Comparison of ENCODE assay signal across 1 cellular context in the genomic region with DNA sequence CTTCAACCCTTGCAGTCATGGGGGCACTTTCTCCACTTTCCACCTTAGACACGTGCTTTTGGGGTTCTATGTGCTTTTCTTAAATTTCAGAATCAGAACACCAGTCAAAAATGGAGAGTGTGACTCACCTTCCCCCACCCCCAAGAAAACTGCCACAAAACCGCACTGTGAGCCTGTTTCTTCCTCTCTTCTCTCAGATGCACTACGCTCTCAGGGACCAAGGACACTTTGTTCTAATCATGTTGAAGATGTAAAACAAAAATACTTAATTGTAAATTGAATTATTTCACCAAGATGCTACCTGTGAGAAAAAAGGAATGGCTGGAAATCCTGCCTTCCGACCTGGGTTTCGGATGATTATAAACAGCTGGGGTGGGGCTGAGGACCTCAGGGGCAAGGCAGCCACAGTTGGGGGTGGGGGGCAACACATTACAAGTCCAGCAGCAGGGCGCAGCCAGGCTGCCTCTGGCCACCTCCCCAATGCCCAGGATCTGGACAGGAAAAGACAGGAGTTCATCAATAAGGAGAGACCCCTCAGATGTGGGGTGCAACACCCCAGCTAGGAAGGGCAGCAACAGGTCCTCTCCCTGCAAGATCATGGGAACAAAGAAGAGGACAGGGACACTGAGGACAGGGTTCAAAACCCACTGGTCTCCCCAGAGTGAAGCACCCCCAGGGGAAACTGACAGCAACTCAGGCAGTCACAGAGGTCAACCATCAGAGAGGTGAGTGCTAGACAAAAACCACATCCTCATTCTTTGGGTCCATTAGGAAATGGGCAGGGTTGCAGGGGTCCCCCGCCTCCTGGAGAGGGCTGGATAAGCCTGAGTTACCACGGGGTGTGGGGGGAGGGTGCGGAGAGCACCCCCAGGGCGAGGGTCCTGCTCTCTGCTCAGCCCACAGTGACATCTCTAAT.
TF ChIP-seq lines count a peak whose summit lies in the region.

No MANE protein-coding gene starts in this region.

TF ChIP-seq in IMR-90, 13 proteins besides CTCF, POLR2A, EP300 and RAD21:
- TF ChIP-seq BHLHE40 (IDR thresholded peaks at IDR 0.05; ENCODE audit: low read depth, low read length) (no peak), SMC3 (IDR thresholded peaks at IDR 0.05; ENCODE audit: low read depth, low read length) (no peak), ELK1 (IDR thresholded peaks at IDR 0.05; ENCODE audit: borderline replicate concordance, low read depth, low read length) (no peak), NFE2L2 (IDR thresholded peaks at IDR 0.05; ENCODE audit: low read depth, low read length) (no peak), CHD1 (IDR thresholded peaks at IDR 0.05; ENCODE audit: low read depth, low read length) (no peak), MAFK (IDR thresholded peaks at IDR 0.05; ENCODE audit: low read depth, low read length) (no peak), MAZ (IDR thresholded peaks at IDR 0.05; ENCODE audit: borderline replicate concordance, low read depth, low read length) (no peak), FOS (IDR thresholded peaks at IDR 0.05; ENCODE audit: low read depth, low read length) (no peak)
- TF ChIP-seq, protein P1, sequence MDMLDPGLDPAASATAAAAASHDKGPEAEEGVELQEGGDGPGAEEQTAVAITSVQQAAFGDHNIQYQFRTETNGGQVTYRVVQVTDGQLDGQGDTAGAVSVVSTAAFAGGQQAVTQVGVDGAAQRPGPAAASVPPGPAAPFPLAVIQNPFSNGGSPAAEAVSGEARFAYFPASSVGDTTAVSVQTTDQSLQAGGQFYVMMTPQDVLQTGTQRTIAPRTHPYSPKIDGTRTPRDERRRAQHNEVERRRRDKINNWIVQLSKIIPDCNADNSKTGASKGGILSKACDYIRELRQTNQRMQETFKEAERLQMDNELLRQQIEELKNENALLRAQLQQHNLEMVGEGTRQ (IDR thresholded peaks at IDR 0.05; ENCODE audit: low read depth, low read length) = no peak
